31 cellular contexts compared by ENCODE assay signal in the genomic region with DNA sequence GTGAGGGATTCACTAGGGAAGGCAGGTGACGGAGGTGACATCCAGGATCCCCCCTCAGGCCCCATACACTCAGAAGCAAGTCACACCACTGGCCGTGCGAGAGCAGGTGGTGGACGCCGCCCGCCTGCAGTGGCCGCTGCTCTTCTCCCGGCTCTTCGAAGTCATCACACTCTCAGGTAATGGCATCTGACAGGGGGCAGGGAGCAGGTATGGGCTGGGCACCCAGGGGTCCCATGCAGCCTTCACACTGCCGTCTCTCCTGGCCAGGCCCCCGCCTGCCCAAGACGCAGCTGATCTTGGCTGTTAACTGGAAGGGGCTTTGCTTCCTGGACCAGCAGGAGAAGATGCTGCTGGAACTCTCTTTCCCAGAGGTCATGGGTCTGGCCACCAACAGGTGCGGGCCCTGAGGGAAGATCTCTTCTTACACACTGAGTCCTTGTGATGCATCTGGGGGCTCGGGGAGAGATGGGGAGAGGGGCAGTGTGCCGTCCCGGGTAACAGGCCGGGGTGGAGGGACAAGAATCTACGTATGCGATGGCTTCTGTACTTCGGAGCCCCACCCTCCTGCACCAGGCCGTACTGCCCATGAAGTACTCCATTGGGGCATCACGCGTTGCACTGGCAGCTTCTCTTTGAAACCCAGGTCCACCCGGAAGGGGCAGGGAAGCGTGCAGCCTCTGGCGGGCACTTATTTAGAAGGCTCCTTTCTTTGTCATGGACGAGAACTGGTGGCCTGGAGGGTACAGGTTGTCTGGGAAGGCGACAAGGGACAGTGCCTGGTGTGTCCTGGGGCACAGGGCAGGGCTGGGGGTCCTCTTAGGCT. TPM values are rescaled to one million over a fixed set of nuclear protein-coding genes. Genes with fewer than 3 reads are reported as not detected.
"Had no signal": no experiment of that assay in that cellular context is flagged by ENCODE, and none has a peak within 500 bp of the region (broad histone marks: within the 10 kb centered on the region; RNA-seq: fewer than 3 reads in every experiment).

No MANE protein-coding gene starts in this region.

- H3K27me3 ChIP-seq: testis, uterus had no signal

- H3K36me3 ChIP-seq: uterus had no signal

- H3K27ac Mint-ChIP-seq: activated CD4-positive, alpha-beta T cell treated with anti-CD3 and anti-CD28 coated beads, Interleukin-2, amount 10 ng/mL, durations not matched to agents 7 days and 5 days; activated CD8-positive, alpha-beta memory T cell treated with anti-CD3 and anti-CD28 coated beads, Interleukin-2, amount 10 ng/mL, durations not matched to agents 7 days and 5 days; activated CD8-positive, alpha-beta T cell treated with anti-CD3 and anti-CD28 coated beads for 36 hours; activated naive CD4-positive, alpha-beta T cell treated with anti-CD3 and anti-CD28 coated beads, Interleukin-2, amount 50 U/mL, for 24 hours; activated T-helper 1 cell treated with anti-CD3 and anti-CD28 coated beads, Interleukin-12 subunit alpha, Interleukin-12 subunit beta, Interleukin-2, Interleukin-4 antibody, amounts not matched to agents 30 ng/mL and 10 ng/mL and 1 ng/mL, durations not matched to agents 14 hours and 24 hours and 36 hours; brain; memory B cell; nephron progenitor cell; progenitor cell of endocrine pancreas had no signal

- ATAC-seq: activated CD4-positive, CD25-positive, alpha-beta regulatory T cell treated with anti-CD3 and anti-CD28 coated beads, Interleukin-2, amount 50 U/mL, for 24 hours; activated CD8-positive, alpha-beta memory T cell treated with anti-CD3 and anti-CD28 coated beads, Interleukin-2, amount 10 ng/mL, durations not matched to agents 7 days and 5 days; activated CD8-positive, alpha-beta T cell treated with anti-CD3 and anti-CD28 coated beads for 36 hours; esophagus mucosa; mucosa of descending colon; sciatic nerve had no signal

- H3K36me3 Mint-ChIP-seq: activated CD8-positive, alpha-beta memory T cell treated with anti-CD3 and anti-CD28 coated beads, Interleukin-2, amount 10 ng/mL, durations not matched to agents 7 days and 5 days; activated naive CD4-positive, alpha-beta T cell treated with anti-CD3 and anti-CD28 coated beads, Interleukin-2, amount 50 U/mL, for 24 hours; brain; memory B cell had no signal

- DNase-seq: activated CD4-positive, alpha-beta T cell treated with anti-CD3 and anti-CD28 coated beads, Interleukin-2, amount 10 ng/mL, durations not matched to agents 7 days and 5 days; activated CD8-positive, alpha-beta memory T cell treated with anti-CD3 and anti-CD28 coated beads, Interleukin-2, amount 10 ng/mL, durations not matched to agents 7 days and 5 days; activated CD8-positive, alpha-beta T cell treated with anti-CD3 and anti-CD28 coated beads for 36 hours; activated gamma-delta T cell; activated T-cell treated with anti-CD3 and anti-CD28 coated beads for 4 hours; anterior cingulate cortex; caudate nucleus; dermis blood vessel endothelial cell; effector memory CD4-positive, alpha-beta T cell; foreskin melanocyte; hypothalamus; nephron progenitor cell; occipital lobe; small intestine; stimulated activated CD4-positive, alpha-beta T cell treated with anti-CD3 and anti-CD28 coated beads, Interleukin-15, amount 100 ng/mL, for 24 hours; stimulated activated naive CD4-positive, alpha-beta T cell; testis; trophoblast cell had no signal

- H3K4me3 ChIP-seq: mucosa of descending colon, testis, uterus had no signal

- H3K4me1 ChIP-seq: testis, uterus had no signal

- H3K4me3 Mint-ChIP-seq: activated CD4-positive, alpha-beta T cell treated with anti-CD3 and anti-CD28 coated beads, Interleukin-2, amount 10 ng/mL, durations not matched to agents 7 days and 5 days; activated CD8-positive, alpha-beta memory T cell treated with anti-CD3 and anti-CD28 coated beads, Interleukin-2, amount 10 ng/mL, durations not matched to agents 7 days and 5 days; activated CD8-positive, alpha-beta T cell treated with anti-CD3 and anti-CD28 coated beads for 36 hours; activated naive CD4-positive, alpha-beta T cell treated with anti-CD3 and anti-CD28 coated beads, Interleukin-2, amount 50 U/mL, for 24 hours; activated T-helper 1 cell treated with anti-CD3 and anti-CD28 coated beads, Interleukin-12 subunit alpha, Interleukin-12 subunit beta, Interleukin-2, Interleukin-4 antibody, amounts not matched to agents 30 ng/mL and 10 ng/mL and 1 ng/mL, durations not matched to agents 14 hours and 24 hours and 36 hours; brain; memory B cell; nephron progenitor cell had no signal

- H3K9me3 ChIP-seq: mucosa of descending colon, testis, uterus had no signal

- H3K27me3 Mint-ChIP-seq: activated CD4-positive, alpha-beta T cell treated with anti-CD3 and anti-CD28 coated beads, Interleukin-2, amount 10 ng/mL, durations not matched to agents 7 days and 5 days; activated CD8-positive, alpha-beta memory T cell treated with anti-CD3 and anti-CD28 coated beads, Interleukin-2, amount 10 ng/mL, durations not matched to agents 7 days and 5 days; activated CD8-positive, alpha-beta T cell treated with anti-CD3 and anti-CD28 coated beads for 36 hours; activated naive CD4-positive, alpha-beta T cell treated with anti-CD3 and anti-CD28 coated beads, Interleukin-2, amount 50 U/mL, for 24 hours; memory B cell had no signal

- H3K4me1 Mint-ChIP-seq: activated CD4-positive, alpha-beta T cell treated with anti-CD3 and anti-CD28 coated beads, Interleukin-2, amount 10 ng/mL, durations not matched to agents 7 days and 5 days; activated CD8-positive, alpha-beta memory T cell treated with anti-CD3 and anti-CD28 coated beads, Interleukin-2, amount 10 ng/mL, durations not matched to agents 7 days and 5 days; nephron progenitor cell had no signal

- H3K27ac ChIP-seq: testis, uterus, VCaP had no signal

- H3K9me3 Mint-ChIP-seq: activated CD4-positive, alpha-beta T cell treated with anti-CD3 and anti-CD28 coated beads, Interleukin-2, amount 10 ng/mL, durations not matched to agents 7 days and 5 days; activated CD8-positive, alpha-beta T cell treated with anti-CD3 and anti-CD28 coated beads for 36 hours; activated naive CD4-positive, alpha-beta T cell treated with anti-CD3 and anti-CD28 coated beads, Interleukin-2, amount 50 U/mL, for 24 hours; activated T-helper 1 cell treated with anti-CD3 and anti-CD28 coated beads, Interleukin-12 subunit alpha, Interleukin-12 subunit beta, Interleukin-2, Interleukin-4 antibody, amounts not matched to agents 30 ng/mL and 10 ng/mL and 1 ng/mL, durations not matched to agents 14 hours and 24 hours and 36 hours; memory B cell; nephron progenitor cell had no signal

RNA-seq across cellular contexts. Expression of a gene that starts 18.8 kb away (rescaled TPM):
- total RNA-seq: activated CD4-positive, alpha-beta T cell treated with anti-CD3 and anti-CD28 coated beads, Interleukin-2, amount 10 ng/mL, durations not matched to agents 7 days and 5 days; activated CD8-positive, alpha-beta memory T cell treated with anti-CD3 and anti-CD28 coated beads, Interleukin-2, amount 10 ng/mL, durations not matched to agents 7 days and 5 days; activated CD8-positive, alpha-beta T cell treated with anti-CD3 and anti-CD28 coated beads for 36 hours; activated T-helper 1 cell treated with anti-CD3 and anti-CD28 coated beads, Interleukin-12 subunit alpha, Interleukin-12 subunit beta, Interleukin-2, Interleukin-4 antibody, amounts not matched to agents 30 ng/mL and 10 ng/mL and 1 ng/mL, durations not matched to agents 14 hours and 24 hours and 36 hours; dermis blood vessel endothelial cell; endothelial cell of umbilical vein; esophagus mucosa; progenitor cell of endocrine pancreas; T-helper 2 cell treated with Interferon-gamma antibody and Interleukin-4, amounts not matched to agents 100 ng/mL and 5 ng/mL, for 36 hours had no signal
